In the genomic region with DNA sequence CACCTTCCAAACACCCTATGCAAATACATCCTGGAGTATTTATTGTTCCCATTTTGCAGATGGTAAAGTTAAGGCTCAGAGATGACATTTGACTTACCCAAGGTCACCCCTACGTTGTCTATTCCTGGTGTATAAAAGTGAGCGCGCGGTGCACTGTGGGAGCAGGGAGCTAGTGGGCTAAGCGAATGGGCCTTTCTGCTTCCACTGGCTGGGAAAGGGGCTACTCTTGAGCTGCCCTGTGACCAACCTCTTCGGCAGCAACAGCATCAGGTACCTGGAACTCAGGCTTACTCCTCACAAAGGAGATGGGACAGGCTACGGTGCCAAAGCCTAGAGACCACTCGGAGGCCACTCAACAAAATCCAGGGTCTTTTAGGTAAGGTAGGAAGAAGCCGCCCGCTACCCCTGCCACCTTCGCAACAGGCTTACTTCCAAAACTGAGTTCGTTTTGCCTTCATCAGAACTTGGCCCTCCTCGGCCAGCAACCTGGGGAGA, we compare ENCODE assay signal across 17 cellular contexts. TPM values are rescaled to one million over a fixed set of nuclear protein-coding genes. Genes with fewer than 3 reads are reported as not detected.
"Had no signal": no experiment of that assay in that cellular context is flagged by ENCODE, and none has a peak within 500 bp of the region (broad histone marks: within the 10 kb centered on the region; RNA-seq: fewer than 3 reads in every experiment).

No MANE protein-coding gene starts in this region.

- H3K4me3 ChIP-seq: SK-N-MC had no signal

- H3K9me3 Mint-ChIP-seq: activated B cell treated with CpG ODN at 0.5 μM for 24 hours; activated CD4-positive, alpha-beta T cell treated with anti-CD3 and anti-CD28 coated beads, Interleukin-2, amount 10 ng/mL, durations not matched to agents 7 days and 5 days; activated naive CD4-positive, alpha-beta T cell treated with anti-CD3 and anti-CD28 coated beads for 36 hours; activated T-helper 17 cell treated with anti-CD3 and anti-CD28 coated beads, Interleukin-2, amount 50 U/mL, for 72 hours; central memory CD8-positive, alpha-beta T cell; memory B cell; stimulated activated effector memory CD8-positive, alpha-beta T cell treated with anti-CD3 and anti-CD28 coated beads, Interleukin-12 subunit alpha, Interleukin-12 subunit beta, amount 100 ng/mL, for 72 hours; T-cell had no signal

- ATAC-seq: activated T-helper 17 cell treated with anti-CD3 and anti-CD28 coated beads, Interleukin-2, amount 50 U/mL, for 72 hours; left lobe of liver; stimulated activated effector memory CD8-positive, alpha-beta T cell treated with anti-CD3 and anti-CD28 coated beads, Interleukin-12 subunit alpha, Interleukin-12 subunit beta, amount 100 ng/mL, for 72 hours; T-cell had no signal

- DNase-seq: activated B cell treated with CpG ODN at 0.5 μM for 24 hours; activated CD4-positive, alpha-beta T cell treated with anti-CD3 and anti-CD28 coated beads, Interleukin-2, amount 10 ng/mL, durations not matched to agents 7 days and 5 days; activated naive CD4-positive, alpha-beta T cell treated with anti-CD3 and anti-CD28 coated beads for 36 hours; activated T-cell treated with anti-CD3 and anti-CD28 coated beads for 4 hours; T-cell; trophoblast cell had no signal

- H3K4me3 Mint-ChIP-seq: activated B cell treated with CpG ODN at 0.5 μM for 24 hours; activated CD4-positive, alpha-beta T cell treated with anti-CD3 and anti-CD28 coated beads, Interleukin-2, amount 10 ng/mL, durations not matched to agents 7 days and 5 days; activated naive CD4-positive, alpha-beta T cell treated with anti-CD3 and anti-CD28 coated beads for 36 hours; activated T-helper 17 cell treated with anti-CD3 and anti-CD28 coated beads, Interleukin-2, amount 50 U/mL, for 72 hours; central memory CD8-positive, alpha-beta T cell; memory B cell; stimulated activated effector memory CD8-positive, alpha-beta T cell treated with anti-CD3 and anti-CD28 coated beads, Interleukin-12 subunit alpha, Interleukin-12 subunit beta, amount 100 ng/mL, for 72 hours; T-cell had no signal

- H3K27ac Mint-ChIP-seq: activated B cell treated with CpG ODN at 0.5 μM for 24 hours; activated CD4-positive, alpha-beta T cell treated with anti-CD3 and anti-CD28 coated beads, Interleukin-2, amount 10 ng/mL, durations not matched to agents 7 days and 5 days; activated naive CD4-positive, alpha-beta T cell treated with anti-CD3 and anti-CD28 coated beads for 36 hours; activated T-helper 17 cell treated with anti-CD3 and anti-CD28 coated beads, Interleukin-2, amount 50 U/mL, for 72 hours; memory B cell; nephron; stimulated activated effector memory CD8-positive, alpha-beta T cell treated with anti-CD3 and anti-CD28 coated beads, Interleukin-12 subunit alpha, Interleukin-12 subunit beta, amount 100 ng/mL, for 72 hours; T-cell had no signal

- H3K4me1 ChIP-seq: parathyroid adenoma had no signal

- H3K27ac ChIP-seq: parathyroid adenoma, SK-N-MC had no signal

- H3K36me3 Mint-ChIP-seq: memory B cell; stimulated activated effector memory CD8-positive, alpha-beta T cell treated with anti-CD3 and anti-CD28 coated beads, Interleukin-12 subunit alpha, Interleukin-12 subunit beta, amount 100 ng/mL, for 72 hours; T-cell had no signal

- H3K4me1 Mint-ChIP-seq: activated T-helper 17 cell treated with anti-CD3 and anti-CD28 coated beads, Interleukin-2, amount 50 U/mL, for 72 hours; central memory CD8-positive, alpha-beta T cell; stimulated activated effector memory CD8-positive, alpha-beta T cell treated with anti-CD3 and anti-CD28 coated beads, Interleukin-12 subunit alpha, Interleukin-12 subunit beta, amount 100 ng/mL, for 72 hours had no signal

RNA-seq across cellular contexts. Expression of a gene that starts 2.4 kb away (rescaled TPM):
- total RNA-seq: activated B cell treated with CpG ODN at 0.5 μM for 24 hours; activated CD4-positive, alpha-beta T cell treated with anti-CD3 and anti-CD28 coated beads, Interleukin-2, amount 10 ng/mL, durations not matched to agents 7 days and 5 days; activated CD8-positive, alpha-beta memory T cell treated with anti-CD3 and anti-CD28 coated beads for 36 hours; activated naive CD4-positive, alpha-beta T cell treated with anti-CD3 and anti-CD28 coated beads for 36 hours; activated T-helper 17 cell treated with anti-CD3 and anti-CD28 coated beads, Interleukin-2, amount 50 U/mL, for 72 hours; epithelial cell of proximal tubule; left lobe of liver; subcutaneous adipose tissue; T-cell had no signal
